18 cellular contexts compared by ENCODE assay signal in the genomic region with DNA sequence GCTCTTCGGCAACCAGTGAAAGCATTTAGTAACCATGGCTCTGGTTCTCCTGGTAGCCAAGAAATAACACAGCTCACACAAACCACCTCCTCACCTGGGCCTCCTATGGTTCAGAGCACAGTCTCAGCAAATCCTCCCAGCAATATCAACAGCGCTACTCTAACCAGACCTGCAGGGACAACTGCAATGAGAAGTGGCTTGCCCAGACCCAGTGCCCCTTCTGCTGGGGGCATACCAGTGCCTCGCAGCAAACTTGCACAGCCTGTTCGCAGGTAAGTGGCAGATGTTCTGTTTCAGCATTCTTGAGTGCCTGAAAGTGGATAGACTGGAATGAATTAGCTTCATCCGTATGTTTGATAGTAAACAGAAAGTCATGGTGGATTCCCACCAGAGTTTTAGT.
DNase-seq lines count a peak whose midpoint lies in the region; ATAC-seq and TF ChIP-seq lines count a peak whose summit lies in the region.
"Had no signal": no experiment of that assay in that cellular context is flagged by ENCODE, and none has a peak within 500 bp of the region (broad histone marks: within the 10 kb centered on the region; RNA-seq: fewer than 3 reads in every experiment).

No MANE protein-coding gene starts in this region.

- intact Hi-C loops in MCF 10A (cut with micrococcal nuclease) = no loop called here
- intact Hi-C loops in body of pancreas (cut with DNase I) = no loop called here
- intact Hi-C loops in activated T-helper 2 cell treated with anti-CD3 and anti-CD28 coated beads, Interferon-gamma antibody, Interleukin-2, Interleukin-4, amounts not matched to agents 10 μg/mL and 5 μg/mL and 100 μg/mL, durations not matched to agents 14 hours and 24 hours and 36 hours (cut with micrococcal nuclease) = no loop called here

- H3K36me3 ChIP-seq in neural progenitor cell = no peaks in the 10 kb centered on the region
- H3K36me3 ChIP-seq in body of pancreas (replicated peaks in 1 of 2; ENCODE audit: insufficient read depth in 1 of 2, low read depth in 2 of 2) = peaks cover 2 to 6% of the 10 kb centered on the region in 2 donors

- H3K27ac ChIP-seq in neural progenitor cell = peak overlapping the region; percentile 34
- no peak overlapping the region for H3K27ac ChIP-seq in body of pancreas
- H3K27ac ChIP-seq: A549; BLaER1 treated with 17β-estradiol and CSF1 and Interleukin-3, amounts not matched to agents 10 nM and 100 nM had no signal

- H3K4me3 Mint-ChIP-seq in neural progenitor cell (no peak overlapping the region), MCF 10A (ENCODE audit: unreplicated experiment) (no peak overlapping the region)
- H3K4me3 Mint-ChIP-seq in activated T-helper 2 cell treated with anti-CD3 and anti-CD28 coated beads, Interferon-gamma antibody, Interleukin-2, Interleukin-4, amounts not matched to agents 10 μg/mL and 5 μg/mL and 100 μg/mL, durations not matched to agents 14 hours and 24 hours and 36 hours (ENCODE audit: low read depth) = no peak overlapping the region

- H4K20me1 ChIP-seq in neural progenitor cell (ENCODE audit: low read depth) = peaks cover 8% of the 10 kb centered on the region

- H3K27me3 Mint-ChIP-seq in neural progenitor cell (ENCODE audit: insufficient read depth, low read depth) (peaks cover 3% of the 10 kb centered on the region), MCF 10A (ENCODE audit: insufficient read depth, unreplicated experiment) (no peaks in the 10 kb centered on the region)
- no peaks in the 10 kb centered on the region for H3K27me3 Mint-ChIP-seq in activated T-helper 2 cell treated with anti-CD3 and anti-CD28 coated beads, Interferon-gamma antibody, Interleukin-2, Interleukin-4, amounts not matched to agents 10 μg/mL and 5 μg/mL and 100 μg/mL, durations not matched to agents 14 hours and 24 hours and 36 hours (ENCODE audit: low read depth)

- peaks cover 4% of the 10 kb centered on the region for H3K79me2 ChIP-seq in neural progenitor cell (ENCODE audit: low read depth)

- BruUV-seq in MCF 10A (replicated peaks; lab: Mats Ljungman, UMichigan) = no TSS peak

- CTCF ChIA-PET in MCF 10A (lab: Yijun Ruan, JAX) = interaction anchor here (0.7 to 0.9 kb wide), 2 partner anchors 26 to 126 kb away, joined by 3 to 4 read pairs; no protein-coding TSS in a partner anchor

- no peak overlapping the region for H3K4me2 ChIP-seq in neural progenitor cell
- H3K4me2 ChIP-seq: A549; BLaER1 treated with 17β-estradiol and CSF1 and Interleukin-3, amounts not matched to agents 10 nM and 100 nM had no signal

- no peak overlapping the region for H2AFZ ChIP-seq in neural progenitor cell (replicated peaks)

- no peak for TF ChIP-seq CTCF in epithelial cell of esophagus (IDR thresholded peaks at IDR 0.05; ENCODE audit: insufficient read depth, low read depth, low read length, missing control alignments)
- TF ChIP-seq CTCF in neural progenitor cell (IDR thresholded peaks at IDR 0.05) = no peak
- no peak for TF ChIP-seq CTCF in MCF 10A (IDR thresholded peaks at IDR 0.05; ENCODE audit: unreplicated experiment)
- no peak for TF ChIP-seq CTCF in body of pancreas (IDR thresholded peaks at IDR 0.05)

- no peak overlapping the region for H3K4me3 ChIP-seq in epithelial cell of esophagus (ENCODE audit: low read length)
- H3K4me3 ChIP-seq in neural progenitor cell = no peak overlapping the region
- no peak overlapping the region for H3K4me3 ChIP-seq in body of pancreas
- H3K4me3 ChIP-seq: A549; BLaER1 treated with 17β-estradiol and CSF1 and Interleukin-3, amounts not matched to agents 10 nM and 100 nM; K562 had no signal

- H3K9me3 ChIP-seq in neural progenitor cell (ENCODE audit: low read depth) (no peaks in the 10 kb centered on the region), body of pancreas (no peaks in the 10 kb centered on the region)
- H3K9me3 ChIP-seq: A549 had no signal

- H3K4me1 Mint-ChIP-seq in neural progenitor cell (no peaks in the 10 kb centered on the region), MCF 10A (ENCODE audit: insufficient read depth, unreplicated experiment) (no peaks in the 10 kb centered on the region)
- no peaks in the 10 kb centered on the region for H3K4me1 Mint-ChIP-seq in activated T-helper 2 cell treated with anti-CD3 and anti-CD28 coated beads, Interferon-gamma antibody, Interleukin-2, Interleukin-4, amounts not matched to agents 10 μg/mL and 5 μg/mL and 100 μg/mL, durations not matched to agents 14 hours and 24 hours and 36 hours (ENCODE audit: low read depth)

- no peaks in the 10 kb centered on the region for H3F3A ChIP-seq in neural progenitor cell (ENCODE audit: low read depth)

- H3K9me3 Mint-ChIP-seq in neural progenitor cell (peaks cover 5% of the 10 kb centered on the region), MCF 10A (ENCODE audit: unreplicated experiment) (peaks cover 8% of the 10 kb centered on the region)
- no peaks in the 10 kb centered on the region for H3K9me3 Mint-ChIP-seq in activated T-helper 2 cell treated with anti-CD3 and anti-CD28 coated beads, Interferon-gamma antibody, Interleukin-2, Interleukin-4, amounts not matched to agents 10 μg/mL and 5 μg/mL and 100 μg/mL, durations not matched to agents 14 hours and 24 hours and 36 hours

- DNase-seq in ELF-1 (ENCODE audit: low read depth, low spot score) = peak; percentile 35
- DNase-seq in NCI-H510A (lab: John Stamatoyannopoulos, UW) = peak; percentile 77
- DNase-seq in epithelial cell of esophagus (ENCODE audit: low read depth) = peak; percentile 21
- no peak for DNase-seq in neural progenitor cell (ENCODE audit: low spot score)
- DNase-seq in MCF 10A (ENCODE audit: unreplicated experiment) = no peak
- no peak for DNase-seq in stimulated activated naive CD4-positive, alpha-beta T cell treated with Interleukin-2 at 50 U/mL for 16 hours (lab: John Stamatoyannopoulos, UW)
- DNase-seq in body of pancreas = no peak
- no peak for DNase-seq in activated T-helper 2 cell treated with anti-CD3 and anti-CD28 coated beads, Interferon-gamma antibody, Interleukin-2, Interleukin-4, amounts not matched to agents 10 μg/mL and 5 μg/mL and 100 μg/mL, durations not matched to agents 14 hours and 24 hours and 36 hours (ENCODE audit: low spot score)
- DNase-seq: H7, NCI-H1436 treated with DMSO at 0.1 percent for 48 hours, NCI-H2029 treated with DMSO at 0.1 percent for 48 hours, NCI-H226, NCI-H748 treated with DMSO at 0.1 percent for 48 hours, RPMI8226, SIG-M5 had no signal

- H3K4me1 ChIP-seq in neural progenitor cell (peaks cover 6% of the 10 kb centered on the region), body of pancreas (no peaks in the 10 kb centered on the region)
- H3K4me1 ChIP-seq: A549; BLaER1 treated with 17β-estradiol and CSF1 and Interleukin-3, amounts not matched to agents 10 nM and 100 nM had no signal

- 93 to 96% methylated on average over 5 of the region's 5 CpGs for WGBS in body of pancreas, 2 donors

- no peak for TF ChIP-seq POLR2A in body of pancreas (IDR thresholded peaks at IDR 0.05)

- no peak for ATAC-seq in body of pancreas
- ATAC-seq: A549, K562 had no signal

- H3K9ac ChIP-seq in neural progenitor cell = no peak overlapping the region
- H3K9ac ChIP-seq: BLaER1 treated with 17β-estradiol and CSF1 and Interleukin-3, amounts not matched to agents 10 nM and 100 nM had no signal

- POLR2A ChIA-PET in MCF 10A (lab: Yijun Ruan, JAX) = no interaction called here

- H3K36me3 Mint-ChIP-seq in neural progenitor cell = peaks cover 26% of the 10 kb centered on the region
- H3K36me3 Mint-ChIP-seq in MCF 10A (ENCODE audit: insufficient read depth, unreplicated experiment) = peaks cover 27% of the 10 kb centered on the region
- peaks cover 24% of the 10 kb centered on the region for H3K36me3 Mint-ChIP-seq in activated T-helper 2 cell treated with anti-CD3 and anti-CD28 coated beads, Interferon-gamma antibody, Interleukin-2, Interleukin-4, amounts not matched to agents 10 μg/mL and 5 μg/mL and 100 μg/mL, durations not matched to agents 14 hours and 24 hours and 36 hours (ENCODE audit: low read depth)

- H3K27ac Mint-ChIP-seq in neural progenitor cell (no peak overlapping the region), MCF 10A (ENCODE audit: low read depth, unreplicated experiment) (no peak overlapping the region)
- H3K27ac Mint-ChIP-seq in activated T-helper 2 cell treated with anti-CD3 and anti-CD28 coated beads, Interferon-gamma antibody, Interleukin-2, Interleukin-4, amounts not matched to agents 10 μg/mL and 5 μg/mL and 100 μg/mL, durations not matched to agents 14 hours and 24 hours and 36 hours = no peak overlapping the region

- H3K27me3 ChIP-seq in neural progenitor cell = no peaks in the 10 kb centered on the region
- H3K27me3 ChIP-seq in body of pancreas = no peaks in the 10 kb centered on the region
- H3K27me3 ChIP-seq: BLaER1 treated with 17β-estradiol and CSF1 and Interleukin-3, amounts not matched to agents 10 nM and 100 nM had no signal

Comparison
In these comparisons a context has a peak if more than half of its experiments do, and no peak if none do; other contexts are left out.
1. DNase-seq: peak in ELF-1 (single experiment), NCI-H510A (single experiment) and epithelial cell of esophagus (single experiment); none in neural progenitor cell (single experiment), MCF 10A (single experiment), stimulated activated naive CD4-positive, alpha-beta T cell treated with Interleukin-2 at 50 U/mL for 16 hours (single experiment), body of pancreas (0 of 4) and activated T-helper 2 cell treated with anti-CD3 and anti-CD28 coated beads, Interferon-gamma antibody, Interleukin-2, Interleukin-4, amounts not matched to agents 10 μg/mL and 5 μg/mL and 100 μg/mL, durations not matched to agents 14 hours and 24 hours and 36 hours (single experiment).